ENCODE assay signal across 9 cellular contexts in the genomic region with DNA sequence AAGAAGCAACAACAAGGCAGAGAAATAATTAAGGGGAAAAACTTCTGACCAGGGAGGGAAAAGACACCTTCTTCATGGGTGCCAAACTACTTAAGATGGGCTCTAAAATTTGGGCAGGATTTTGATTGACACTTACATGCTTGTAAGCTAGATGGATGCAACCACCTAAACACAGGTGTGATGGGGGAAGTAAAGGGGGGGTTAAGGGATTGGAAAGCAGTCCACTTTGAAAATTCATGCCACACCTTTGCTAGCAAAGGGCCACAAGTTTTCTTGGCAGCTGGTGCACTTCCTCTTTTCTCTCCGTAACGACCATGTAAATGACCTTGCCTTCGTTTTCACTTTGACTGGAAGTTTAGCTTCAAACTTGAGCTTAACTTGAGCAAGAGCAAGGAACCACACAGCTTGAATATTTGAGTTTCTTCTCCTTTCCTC. TPM values are rescaled to one million over a fixed set of nuclear protein-coding genes. Genes with fewer than 3 reads are reported as not detected.
DNase-seq lines count a peak whose midpoint lies in the region; ATAC-seq, FAIRE-seq and TF ChIP-seq lines count a peak whose summit lies in the region.
"Had no signal": no experiment of that assay in that cellular context is flagged by ENCODE, and none has a peak within 500 bp of the region (broad histone marks: within the 10 kb centered on the region; RNA-seq: fewer than 3 reads in every experiment).

No MANE protein-coding gene starts in this region.

- no peak overlapping the region for H3K4me3 Mint-ChIP-seq in activated naive CD8-positive, alpha-beta T cell treated with anti-CD3 and anti-CD28 coated beads, Interleukin-2, amount 50 U/mL, for 24 hours

- ATAC-seq in GM19467 (IDR thresholded peaks at IDR 0.05; ENCODE audit: unreplicated experiment) (peak; percentile 87), HG03442 (IDR thresholded peaks at IDR 0.05; ENCODE audit: unreplicated experiment) (peak; percentile 90), upper lobe of right lung (peak; percentile 73)
- peak; percentile 29 for ATAC-seq in activated naive CD8-positive, alpha-beta T cell treated with anti-CD3 and anti-CD28 coated beads, Interleukin-2, amount 50 U/mL, for 24 hours

- H3K4me1 ChIP-seq in DOHH2 (ENCODE audit: control insufficient read depth, low read length): peaks cover 22% of the 10 kb centered on the region
- peaks cover 29% of the 10 kb centered on the region for H3K4me1 ChIP-seq in upper lobe of right lung
- H3K4me1 ChIP-seq in ascending aorta: peaks cover 0 to 3% of the 10 kb centered on the region in 2 donors

- H3K9me2 ChIP-seq in DOHH2 (replicated peaks; ENCODE audit: control insufficient read depth, low read length): no peaks in the 10 kb centered on the region

- peak overlapping the region; percentile 43 for H3K27ac Mint-ChIP-seq in activated naive CD8-positive, alpha-beta T cell treated with anti-CD3 and anti-CD28 coated beads, Interleukin-2, amount 50 U/mL, for 24 hours

- FAIRE-seq in frontal cortex (lab: Jason Lieb, UNC): no peak
- FAIRE-seq: islet of Langerhans had no signal

- peaks cover 6% of the 10 kb centered on the region for H3K9me3 Mint-ChIP-seq in activated naive CD8-positive, alpha-beta T cell treated with anti-CD3 and anti-CD28 coated beads, Interleukin-2, amount 50 U/mL, for 24 hours

- H3F3A ChIP-seq in DOHH2 (ENCODE audit: control insufficient read depth, insufficient read depth): peaks cover 12% of the 10 kb centered on the region

- no peaks in the 10 kb centered on the region for H3K36me3 Mint-ChIP-seq in activated naive CD8-positive, alpha-beta T cell treated with anti-CD3 and anti-CD28 coated beads, Interleukin-2, amount 50 U/mL, for 24 hours (ENCODE audit: low read depth)

- no peaks in the 10 kb centered on the region for H3K27me3 Mint-ChIP-seq in activated naive CD8-positive, alpha-beta T cell treated with anti-CD3 and anti-CD28 coated beads, Interleukin-2, amount 50 U/mL, for 24 hours

- DNase-seq in activated naive CD8-positive, alpha-beta T cell treated with anti-CD3 and anti-CD28 coated beads, Interleukin-2, amount 50 U/mL, for 24 hours: no peak
- DNase-seq in upper lobe of right lung: no peak
- no peak for DNase-seq in frontal cortex (ENCODE audit: low spot score in 2 of 2)
- no peak for DNase-seq in ascending aorta (ENCODE audit: low spot score in 2 of 2)
- no peak for DNase-seq in activated CD4-positive, alpha-beta T cell treated with anti-CD3 and anti-CD28 coated beads for 4 hours

- H3K4me2 ChIP-seq in DOHH2 (ENCODE audit: low read length): peak overlapping the region; percentile 66

- intact Hi-C loops in upper lobe of right lung (cut with DNase I) (no loop called here), ascending aorta (cut with DNase I) (no loop called here)

- no peaks in the 10 kb centered on the region for H3K79me2 ChIP-seq in DOHH2 (ENCODE audit: control insufficient read depth, low read length)

- TF ChIP-seq CTCF in DOHH2 (IDR thresholded peaks at IDR 0.05; ENCODE audit: low read depth, low read length, poor library complexity, severe bottlenecking): no peak
- no peak for TF ChIP-seq CTCF in upper lobe of right lung (IDR thresholded peaks at IDR 0.05)
- TF ChIP-seq CTCF in ascending aorta (IDR thresholded peaks at IDR 0.05): no peak

- H3K27me3 ChIP-seq in DOHH2 (ENCODE audit: control insufficient read depth, low read length) (no peaks in the 10 kb centered on the region), upper lobe of right lung (no peaks in the 10 kb centered on the region), ascending aorta (no peaks in the 10 kb centered on the region)

- H3K36me3 ChIP-seq in DOHH2 (ENCODE audit: control insufficient read depth, low read length) (no peaks in the 10 kb centered on the region), upper lobe of right lung (no peaks in the 10 kb centered on the region), ascending aorta (no peaks in the 10 kb centered on the region)

- H3K9me3 ChIP-seq in DOHH2 (ENCODE audit: control insufficient read depth, insufficient read depth, low read length) (no peaks in the 10 kb centered on the region), upper lobe of right lung (no peaks in the 10 kb centered on the region), ascending aorta (no peaks in the 10 kb centered on the region)

- H3K4me3 ChIP-seq in DOHH2 (ENCODE audit: low read length) (peak overlapping the region; percentile 39), upper lobe of right lung (no peak overlapping the region), ascending aorta (no peak overlapping the region)

- peaks cover 24% of the 10 kb centered on the region for H3K4me1 Mint-ChIP-seq in activated naive CD8-positive, alpha-beta T cell treated with anti-CD3 and anti-CD28 coated beads, Interleukin-2, amount 50 U/mL, for 24 hours

- H4K20me1 ChIP-seq in DOHH2 (ENCODE audit: control insufficient read depth, insufficient read depth, low read depth, low read length): no peaks in the 10 kb centered on the region

- H3K27ac ChIP-seq in DOHH2 (ENCODE audit: low read depth, low read length) (peak overlapping the region; percentile 39; the same call in 1 of the 2 replicates), upper lobe of right lung (peak overlapping the region; percentile 77), ascending aorta (no peak overlapping the region)

RNA-seq across cellular contexts. Expression of a gene that starts 14.3 kb away (rescaled TPM):
- 389 TPM for total RNA-seq in upper lobe of right lung
- total RNA-seq in frontal cortex: 411 TPM
- 233 TPM for total RNA-seq in ascending aorta

RNA-seq across cellular contexts. Expression of a gene that starts 40.6 kb away (rescaled TPM):
- total RNA-seq in upper lobe of right lung (38.1 TPM), frontal cortex (8.2 TPM), ascending aorta (18.0 TPM)

Comparison
In these comparisons a context has a peak if more than half of its experiments do, and no peak if none do; other contexts are left out.
1. H3K27ac ChIP-seq: peak in DOHH2 (single experiment) and upper lobe of right lung (single experiment); none in ascending aorta (0 of 2).
2. ATAC-seq: peak in every context shown above with its lines; median percentile 90 in HG03442; 87 in GM19467; 73 in upper lobe of right lung; 29 in activated naive CD8-positive, alpha-beta T cell treated with anti-CD3 and anti-CD28 coated beads, Interleukin-2, amount 50 U/mL, for 24 hours.